10 cellular contexts compared by ENCODE assay signal in the genomic region with DNA sequence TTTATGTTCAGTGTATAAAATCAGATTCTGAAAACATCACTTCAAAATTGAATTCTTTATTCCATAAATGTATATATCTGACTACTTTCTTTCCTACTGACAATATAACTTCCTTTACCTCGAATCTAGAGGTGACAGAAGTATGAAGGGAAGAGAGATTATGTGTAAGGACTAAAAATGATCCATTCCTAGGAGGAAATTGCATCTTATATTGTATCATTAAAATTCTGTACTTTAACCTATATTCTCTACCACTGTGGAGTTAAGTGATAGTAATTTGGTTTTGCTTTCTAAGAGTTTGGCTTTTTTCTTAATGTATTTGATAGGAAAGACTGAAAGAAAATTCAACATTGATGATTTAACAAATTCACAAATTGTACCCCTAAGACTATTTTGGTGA. TPM values are rescaled to one million over a fixed set of nuclear protein-coding genes. Genes with fewer than 3 reads are reported as not detected.
"Had no signal": no experiment of that assay in that cellular context is flagged by ENCODE, and none has a peak within 500 bp of the region (broad histone marks: within the 10 kb centered on the region; RNA-seq: fewer than 3 reads in every experiment).

No MANE protein-coding gene starts in this region.

- ATAC-seq: HepG2, K562 had no signal

- DNase-seq: IMR-90, KBM-7, KG1 had no signal

- H3K4me3 ChIP-seq: K562 had no signal

- FAIRE-seq: HepG2, HTR-8/SVneo, K562 had no signal

- H3K27ac ChIP-seq: HL-60 had no signal

RNA-seq across cellular contexts. Expression of a gene that starts 11.4 kb away (rescaled TPM):
- total RNA-seq: HT-29, HT1080, IMR-90, K562 had no signal
- polyA plus RNA-seq: IgD-negative memory B cell, IMR-90, K562 had no signal

RNA-seq across cellular contexts. Expression of a gene that starts 36.2 kb away (rescaled TPM):
- total RNA-seq: HepG2, HT-29, HT1080, IMR-90, K562 had no signal
- polyA plus RNA-seq: HepG2, IgD-negative memory B cell, IMR-90 had no signal
